26 cellular contexts compared by ENCODE assay signal in the genomic region with DNA sequence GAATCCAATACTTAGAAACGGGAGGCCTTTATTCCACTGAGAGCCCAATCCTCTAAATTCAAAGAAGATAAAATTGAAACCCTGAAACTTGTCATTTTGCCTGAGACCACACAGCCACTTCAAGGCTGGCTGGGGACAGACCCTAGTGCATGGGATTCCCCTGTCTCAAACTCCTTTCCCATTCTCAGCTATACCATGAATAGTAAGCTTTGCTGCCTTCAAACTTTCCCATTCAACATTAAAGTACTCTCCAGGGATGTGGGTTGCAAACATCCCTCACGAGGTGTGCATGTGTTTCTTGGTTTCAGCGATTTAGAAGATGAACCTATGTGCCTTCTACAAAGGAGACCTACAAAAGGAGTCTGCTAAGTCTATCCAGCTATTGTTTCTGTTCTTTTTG.
DNase-seq lines count a peak whose midpoint lies in the region; ATAC-seq and TF ChIP-seq lines count a peak whose summit lies in the region.
"Had no signal": no experiment of that assay in that cellular context is flagged by ENCODE, and none has a peak within 500 bp of the region (broad histone marks: within the 10 kb centered on the region; RNA-seq: fewer than 3 reads in every experiment).

No MANE protein-coding gene starts in this region.

- H3K4me1 ChIP-seq in Peyer's patch, result no peaks in the 10 kb centered on the region
- H3K4me1 ChIP-seq: adrenal gland, esophagus squamous epithelium, gastrocnemius medialis, right lobe of liver, upper lobe of right lung had no signal

- no peak overlapping the region for H3K27ac ChIP-seq in Peyer's patch
- H3K27ac ChIP-seq: adrenal gland, coronary artery, esophagus squamous epithelium, gastrocnemius medialis, right lobe of liver, upper lobe of right lung had no signal

- H3K27me3 ChIP-seq in Peyer's patch, result no peaks in the 10 kb centered on the region
- H3K27me3 ChIP-seq: adrenal gland, esophagus squamous epithelium, gastrocnemius medialis, right lobe of liver, upper lobe of right lung had no signal

- no peaks in the 10 kb centered on the region for H3K9me3 ChIP-seq in Peyer's patch
- H3K9me3 ChIP-seq: adrenal gland, esophagus squamous epithelium, gastrocnemius medialis, right lobe of liver, upper lobe of right lung had no signal

- H3K36me3 ChIP-seq in Peyer's patch, result no peaks in the 10 kb centered on the region
- H3K36me3 ChIP-seq: adrenal gland, esophagus squamous epithelium, gastrocnemius medialis, right lobe of liver, upper lobe of right lung had no signal

- DNase-seq in GM12865 (ENCODE audit: low read depth), result peak; percentile 52
- DNase-seq in HCEC 1CT, result no peak
- no peak for DNase-seq in NCI-H345 (lab: John Stamatoyannopoulos, UW)
- no peak for DNase-seq in stimulated activated CD4-positive, alpha-beta T cell treated with anti-CD3 and anti-CD28 coated beads, Interleukin-1b, Interleukin-23, amount 100 ng/mL, for 48 hours
- DNase-seq in Peyer's patch, result no peak
- DNase-seq: activated B cell treated with CpG ODN at 0.5 μM for 24 hours; activated CD4-positive, alpha-beta T cell treated with anti-CD3 and anti-CD28 coated beads, Interleukin-2, amount 50 U/mL, for 48 hours; activated CD8-positive, alpha-beta memory T cell treated with anti-CD3 and anti-CD28 coated beads, Interleukin-2, amount 50 U/mL, for 48 hours; activated gamma-delta T cell; adrenal gland; endodermal cell; esophagus squamous epithelium; gastrocnemius medialis; GF-D8; NCI-H1048; NCI-H187; NCI-H2227 treated with DMSO at 0.1 percent for 48 hours; NCI-H774; nephron progenitor cell; right lobe of liver; T1000; upper lobe of right lung had no signal

- TF ChIP-seq CTCF in GM12865 (IDR thresholded peaks at IDR 0.05; ENCODE audit: insufficient read depth, low read depth, low read length, missing control alignments) (no peak), Peyer's patch (IDR thresholded peaks at IDR 0.05) (no peak)

- H3K4me3 ChIP-seq in GM12865 (ENCODE audit: low read depth, low read length) (no peak overlapping the region), Peyer's patch (no peak overlapping the region)
- H3K4me3 ChIP-seq: adrenal gland, coronary artery, esophagus squamous epithelium, gastrocnemius medialis, right lobe of liver, upper lobe of right lung had no signal

- no peak for TF ChIP-seq POLR2A in Peyer's patch (IDR thresholded peaks at IDR 0.05)

- ATAC-seq in GM21423 (IDR thresholded peaks at IDR 0.05; ENCODE audit: unreplicated experiment) (peak; percentile 67), HG02678 (IDR thresholded peaks at IDR 0.05; ENCODE audit: unreplicated experiment) (peak; percentile 65), HG03378 (IDR thresholded peaks at IDR 0.05; ENCODE audit: unreplicated experiment) (peak; percentile 62)
- ATAC-seq: gastrocnemius medialis, right lobe of liver, upper lobe of right lung had no signal
